Comparison of ENCODE assay signal across 8 cellular contexts in the genomic region with DNA sequence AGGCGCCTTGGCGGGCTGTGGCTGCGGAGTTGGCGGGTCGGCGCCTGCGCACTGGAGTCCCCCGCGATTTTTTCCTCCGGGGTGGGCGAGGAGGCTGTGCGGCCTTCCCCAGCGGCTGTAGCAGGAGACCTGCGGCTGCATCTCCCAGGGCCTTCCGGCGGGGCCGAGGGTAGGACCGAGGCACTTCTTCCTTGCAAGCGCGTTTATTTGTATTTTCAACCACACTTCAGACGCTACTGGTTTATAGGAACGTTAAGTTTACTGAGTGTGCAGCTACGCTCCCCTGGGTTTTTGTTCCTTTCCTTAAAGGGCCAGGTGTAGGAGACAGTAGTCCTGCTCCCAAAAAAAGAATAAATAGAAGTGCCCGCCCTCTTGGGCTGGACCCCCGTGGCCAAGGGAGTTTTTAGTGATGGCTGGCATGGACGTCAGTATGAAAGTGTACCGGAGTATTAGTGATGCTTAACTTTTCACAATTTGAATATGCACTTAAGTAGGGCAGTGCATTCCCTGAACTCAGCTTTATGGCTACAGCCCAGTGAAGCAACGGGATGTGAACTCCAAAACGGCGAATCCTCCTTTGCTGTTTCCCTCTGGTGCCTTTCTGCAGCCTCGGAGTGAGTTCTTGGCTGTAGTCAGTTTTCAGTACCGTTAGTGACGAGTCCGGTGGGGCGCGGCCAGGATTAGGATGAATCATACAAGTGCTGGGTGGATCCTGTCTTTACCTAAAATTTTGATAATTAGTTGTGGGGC. TPM values are rescaled to one million over a fixed set of nuclear protein-coding genes. Genes with fewer than 3 reads are reported as not detected.
DNase-seq lines count a peak whose midpoint lies in the region; ATAC-seq and TF ChIP-seq lines count a peak whose summit lies in the region.

No MANE protein-coding gene starts in this region.

- CTCF ChIA-PET in activated CD4-positive, alpha-beta T cell treated with anti-CD3 and anti-CD28 coated beads, Interleukin-2, amount 10 ng/mL, durations not matched to agents 7 days and 5 days (lab: Charles Lee): interaction anchor here (0.7 to 1.1 kb wide), 2 partner anchors 12 to 15 kb away, joined by 3 to 4 read pairs; no protein-coding TSS in a partner anchor

- H3K9me3 Mint-ChIP-seq in activated CD4-positive, alpha-beta T cell treated with anti-CD3 and anti-CD28 coated beads, Interleukin-2, amount 10 ng/mL, durations not matched to agents 7 days and 5 days: no peaks in the 10 kb centered on the region

- H3K27ac ChIP-seq in coronary artery: peak overlapping the region; percentile 87 to 93

- peak overlapping the region; percentile 80 for H3K4me3 ChIP-seq in coronary artery

- DNase-seq in NCI-H2196 (lab: John Stamatoyannopoulos, UW; ENCODE audit: unreplicated experiment) (peak; percentile 97), NCI-H2196 treated with DMSO at 0.1 percent for 48 hours (lab: John Stamatoyannopoulos, UW; ENCODE audit: unreplicated experiment) (no peak), NCI-H345 treated with DMSO at 0.1 percent for 48 hours (lab: John Stamatoyannopoulos, UW; ENCODE audit: unreplicated experiment) (peak; percentile 72), coronary artery (ENCODE audit: low spot score) (peak; percentile 96), left lobe of liver (ENCODE audit: low spot score) (peak; percentile 54)
- DNase-seq in activated CD4-positive, alpha-beta T cell treated with anti-CD3 and anti-CD28 coated beads, Interleukin-2, amount 10 ng/mL, durations not matched to agents 7 days and 5 days: peak; percentile 77
- peak; percentile 94 to 97 for DNase-seq in stimulated activated CD4-positive, alpha-beta T cell treated with anti-CD3 and anti-CD28 coated beads, Interleukin-2, amount 100 ng/mL, for 24 hours

- POLR2A ChIA-PET in activated CD4-positive, alpha-beta T cell treated with anti-CD3 and anti-CD28 coated beads, Interleukin-2, amount 10 ng/mL, durations not matched to agents 7 days and 5 days (lab: Charles Lee): interaction anchor here (1.0 to 1.4 kb wide), 3 partner anchors 11 to 1594 kb away, joined by 5 to 6 read pairs (median 5); no protein-coding TSS in a partner anchor

- H3K4me1 Mint-ChIP-seq in activated CD4-positive, alpha-beta T cell treated with anti-CD3 and anti-CD28 coated beads, Interleukin-2, amount 10 ng/mL, durations not matched to agents 7 days and 5 days: peaks cover 43% of the 10 kb centered on the region

- TF ChIP-seq CTCF in coronary artery (IDR thresholded peaks at IDR 0.05): no peak

- ATAC-seq in HG03025 (IDR thresholded peaks at IDR 0.05; ENCODE audit: low FRiP score, unreplicated experiment) (peak; percentile 20), left lobe of liver (peak; percentile 9)

- H3K36me3 Mint-ChIP-seq in activated CD4-positive, alpha-beta T cell treated with anti-CD3 and anti-CD28 coated beads, Interleukin-2, amount 10 ng/mL, durations not matched to agents 7 days and 5 days (ENCODE audit: low read depth): peaks cover 40% of the 10 kb centered on the region

- no peaks in the 10 kb centered on the region for H3K27me3 Mint-ChIP-seq in activated CD4-positive, alpha-beta T cell treated with anti-CD3 and anti-CD28 coated beads, Interleukin-2, amount 10 ng/mL, durations not matched to agents 7 days and 5 days

- H3K27ac Mint-ChIP-seq in activated CD4-positive, alpha-beta T cell treated with anti-CD3 and anti-CD28 coated beads, Interleukin-2, amount 10 ng/mL, durations not matched to agents 7 days and 5 days: peak overlapping the region; percentile 100

- H3K4me3 Mint-ChIP-seq in activated CD4-positive, alpha-beta T cell treated with anti-CD3 and anti-CD28 coated beads, Interleukin-2, amount 10 ng/mL, durations not matched to agents 7 days and 5 days: peak overlapping the region; percentile 99

RNA-seq across cellular contexts. Expression of gene FBXO5, which starts 1.0 kb away (rescaled TPM):
- 10 to 100 TPM; 80.7 to 91.1 TPM for total RNA-seq in activated CD4-positive, alpha-beta T cell treated with anti-CD3 and anti-CD28 coated beads, Interleukin-2, amount 10 ng/mL, durations not matched to agents 7 days and 5 days
- 1.4 TPM for total RNA-seq in left lobe of liver

RNA-seq across cellular contexts. Expression of gene MTRF1L, which starts 18.7 kb away (rescaled TPM):
- 10 to 100 TPM; 16.8 to 19.8 TPM for total RNA-seq in activated CD4-positive, alpha-beta T cell treated with anti-CD3 and anti-CD28 coated beads, Interleukin-2, amount 10 ng/mL, durations not matched to agents 7 days and 5 days
- 12.3 TPM for total RNA-seq in left lobe of liver

Comparison
In these comparisons a context has a peak if more than half of its experiments do, and no peak if none do; other contexts are left out.
1. RNA of gene FBXO5, which starts 1.0 kb away (total RNA-seq): 80.7 to 91.1 TPM in activated CD4-positive, alpha-beta T cell treated with anti-CD3 and anti-CD28 coated beads, Interleukin-2, amount 10 ng/mL, durations not matched to agents 7 days and 5 days; 1.4 TPM in left lobe of liver (single experiment); every median in the first group is over 10 times any median in the second.